13 cellular contexts compared by ENCODE assay signal in the genomic region with DNA sequence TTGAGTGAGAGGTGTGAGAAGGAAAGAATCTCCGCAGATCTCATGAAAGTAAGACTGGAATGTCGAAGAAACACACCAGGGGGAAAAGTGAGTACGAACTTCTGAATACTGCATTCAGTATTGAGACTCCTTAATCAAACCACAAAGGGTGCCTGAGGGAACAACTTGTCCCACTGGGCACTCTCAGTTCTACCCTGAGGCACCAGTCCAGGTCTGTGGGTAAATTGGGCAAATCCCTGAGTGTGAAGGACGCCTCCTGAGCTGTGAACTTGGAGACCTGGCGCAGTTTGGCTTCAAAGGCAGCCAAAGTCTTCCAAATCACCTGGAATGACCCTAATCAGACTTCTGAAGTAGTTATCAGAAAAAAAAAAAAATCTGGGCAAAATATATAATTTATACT.
"Had no signal": no experiment of that assay in that cellular context is flagged by ENCODE, and none has a peak within 500 bp of the region (broad histone marks: within the 10 kb centered on the region; RNA-seq: fewer than 3 reads in every experiment).

No MANE protein-coding gene starts in this region.

- H3K27me3 ChIP-seq: brain microvascular endothelial cell, neutrophil, spleen had no signal

- H3K9me3 Mint-ChIP-seq: activated naive CD4-positive, alpha-beta T cell treated with anti-CD3 and anti-CD28 coated beads, Interleukin-2, amount 50 U/mL, for 24 hours; stimulated activated memory B cell treated with anti-CD40 and anti-IgM and Interleukin-4, amounts not matched to agents 10 μg/mL and 1 μg/mL and 100 μg/mL, for 72 hours had no signal

- H3K36me3 ChIP-seq: brain microvascular endothelial cell, neutrophil, spleen had no signal

- H3K4me3 Mint-ChIP-seq: activated naive CD4-positive, alpha-beta T cell treated with anti-CD3 and anti-CD28 coated beads, Interleukin-2, amount 50 U/mL, for 24 hours; naive thymus-derived CD8-positive, alpha-beta T cell; stimulated activated memory B cell treated with anti-CD40 and anti-IgM and Interleukin-4, amounts not matched to agents 10 μg/mL and 1 μg/mL and 100 μg/mL, for 72 hours had no signal

- H3K4me3 ChIP-seq: mucosa of descending colon, spleen had no signal

- H3K27ac ChIP-seq: brain microvascular endothelial cell, neutrophil, spleen had no signal

- DNase-seq: activated CD4-positive, alpha-beta T cell treated with anti-CD3 and anti-CD28 coated beads, Interleukin-2, amount 50 U/mL, for 1 hour; brain microvascular endothelial cell; cerebellar nuclear complex; dermis blood vessel endothelial cell; mucosa of descending colon; naive thymus-derived CD8-positive, alpha-beta T cell; spleen; stimulated activated CD4-positive, alpha-beta T cell treated with anti-CD3 and anti-CD28 coated beads, Interleukin-1b, Interleukin-23, amount 100 ng/mL, for 48 hours had no signal

- H3K9me3 ChIP-seq: mucosa of descending colon, neutrophil, spleen had no signal

- ATAC-seq: left lobe of liver; mucosa of descending colon; naive thymus-derived CD8-positive, alpha-beta T cell; sciatic nerve; stimulated activated memory B cell treated with anti-CD40 and anti-IgM and Interleukin-4, amounts not matched to agents 10 μg/mL and 1 μg/mL and 100 μg/mL, for 72 hours had no signal

- H3K27me3 Mint-ChIP-seq: activated naive CD4-positive, alpha-beta T cell treated with anti-CD3 and anti-CD28 coated beads, Interleukin-2, amount 50 U/mL, for 24 hours; naive thymus-derived CD8-positive, alpha-beta T cell; stimulated activated memory B cell treated with anti-CD40 and anti-IgM and Interleukin-4, amounts not matched to agents 10 μg/mL and 1 μg/mL and 100 μg/mL, for 72 hours had no signal

- H3K27ac Mint-ChIP-seq: activated naive CD4-positive, alpha-beta T cell treated with anti-CD3 and anti-CD28 coated beads, Interleukin-2, amount 50 U/mL, for 24 hours; naive thymus-derived CD8-positive, alpha-beta T cell; stimulated activated memory B cell treated with anti-CD40 and anti-IgM and Interleukin-4, amounts not matched to agents 10 μg/mL and 1 μg/mL and 100 μg/mL, for 72 hours had no signal
